Comparison of ENCODE assay signal across 7 cellular contexts in the genomic region with DNA sequence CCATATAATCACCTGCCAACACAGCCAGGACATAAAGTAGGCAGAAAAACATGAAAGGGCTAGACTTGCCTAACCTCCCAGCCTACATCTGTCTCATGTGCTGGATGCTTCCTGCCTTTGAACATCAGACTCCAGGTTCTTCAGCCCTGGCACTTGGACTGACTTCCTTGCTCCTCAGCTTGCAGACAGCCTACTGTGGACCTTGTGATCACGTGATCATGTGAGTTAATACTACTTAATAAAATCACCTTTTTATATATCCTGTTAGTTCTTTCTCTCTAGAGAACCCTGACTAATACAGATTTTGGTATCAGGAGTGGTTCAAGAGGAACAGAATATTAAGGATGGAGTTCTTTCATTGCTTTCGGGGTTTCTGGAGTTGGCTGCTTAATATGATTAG.
"Had no signal": no experiment of that assay in that cellular context is flagged by ENCODE, and none has a peak within 500 bp of the region (broad histone marks: within the 10 kb centered on the region; RNA-seq: fewer than 3 reads in every experiment).

No MANE protein-coding gene starts in this region.

- FAIRE-seq: G401.6, GM12891, GM12892, GM18507, GM19239 had no signal

- DNase-seq: GDM1, GF-D8 had no signal
